In the genomic region with DNA sequence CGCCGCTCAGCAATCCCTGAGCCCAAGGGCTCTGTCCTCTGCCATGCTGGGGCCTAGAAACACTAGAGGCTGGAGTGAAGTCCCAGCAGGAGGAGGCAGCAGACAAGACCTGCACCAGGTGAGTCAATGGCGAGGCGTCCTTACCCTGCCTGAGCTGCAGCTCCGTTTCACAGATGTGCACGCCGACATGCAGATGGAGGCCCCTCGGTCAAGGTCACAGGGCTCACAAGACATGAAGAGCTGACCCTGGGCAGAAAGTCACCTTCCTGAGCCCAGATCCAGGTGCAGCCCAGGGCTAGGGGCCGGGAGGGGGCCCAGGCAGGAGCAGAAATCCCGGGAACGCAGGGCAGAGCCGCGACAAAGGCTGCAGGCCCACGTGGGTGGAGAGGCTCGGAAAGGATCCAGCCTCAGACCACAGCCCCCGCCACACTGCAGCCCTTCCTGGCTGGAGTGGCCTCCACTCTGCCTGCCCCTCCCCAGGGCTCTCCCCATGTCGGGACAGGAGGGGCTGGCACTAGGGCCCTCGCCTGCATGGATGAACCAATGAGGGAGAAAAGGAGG, we compare ENCODE assay signal across 21 cellular contexts. TPM values are rescaled to one million over a fixed set of nuclear protein-coding genes. Genes with fewer than 3 reads are reported as not detected.
DNase-seq lines count a peak whose midpoint lies in the region; ATAC-seq and TF ChIP-seq lines count a peak whose summit lies in the region.
"Had no signal": no experiment of that assay in that cellular context is flagged by ENCODE, and none has a peak within 500 bp of the region (broad histone marks: within the 10 kb centered on the region; RNA-seq: fewer than 3 reads in every experiment).

No MANE protein-coding gene starts in this region.

- DNase-seq in Panc1 (ENCODE audit: low read depth, low spot score) (no peak), endodermal cell (no peak), left lung (peak in 1 of 2 donors; percentile 50), substantia nigra (lab: John Stamatoyannopoulos, UW) (no peak), NCI-H1105 treated with DMSO at 0.1 percent for 48 hours (lab: John Stamatoyannopoulos, UW) (no peak), GM10266 (ENCODE audit: extremely low spot score) (no peak)
- DNase-seq: activated CD4-positive, alpha-beta memory T cell treated with anti-CD3 and anti-CD28 coated beads for 36 hours; activated naive CD4-positive, alpha-beta T cell treated with anti-CD3 and anti-CD28 coated beads for 36 hours; activated T-cell treated with anti-CD3 and anti-CD28 coated beads for 4 hours; DND-41; hypothalamus; kidney glomerular epithelial cell; NCI-H1436; stimulated activated naive B cell treated with anti-CD40 and anti-IgM and Interleukin-4, amounts not matched to agents 10 μg/mL and 1 μg/mL and 100 μg/mL, for 72 hours; T-helper 17 cell had no signal

- H3K36me3 ChIP-seq in Panc1 (ENCODE audit: control insufficient read depth, insufficient read depth, low read length), result no peaks in the 10 kb centered on the region
- H3K36me3 ChIP-seq in endodermal cell (ENCODE audit: control insufficient read depth, insufficient read depth, low read length), result no peaks in the 10 kb centered on the region
- peaks cover 0 to 42% of the 10 kb centered on the region in 2 donors for H3K36me3 ChIP-seq in left lung
- H3K36me3 ChIP-seq: neural progenitor cell, WERI-Rb-1 had no signal

- CTCF ChIA-PET in Panc1 (lab: Charles Lee), result no interaction called here

- no peaks in the 10 kb centered on the region for H3K27me3 Mint-ChIP-seq in endodermal cell (ENCODE audit: insufficient read depth)
- H3K27me3 Mint-ChIP-seq: activated CD4-positive, alpha-beta memory T cell treated with anti-CD3 and anti-CD28 coated beads for 36 hours; T-helper 17 cell had no signal

- BruUV-seq in Panc1 (replicated peaks; lab: Mats Ljungman, UMichigan), result no TSS peak

- H3K27ac Mint-ChIP-seq in endodermal cell, result peak overlapping the region; percentile 52
- H3K27ac Mint-ChIP-seq: activated CD4-positive, alpha-beta memory T cell treated with anti-CD3 and anti-CD28 coated beads for 36 hours; activated naive CD4-positive, alpha-beta T cell treated with anti-CD3 and anti-CD28 coated beads for 36 hours; T-helper 17 cell had no signal

- no peak overlapping the region for H3K4me3 ChIP-seq in Panc1 (ENCODE audit: low read depth in 2 of 2, low read length in 2 of 2)
- no peak overlapping the region for H3K4me3 ChIP-seq in endodermal cell (ENCODE audit: low read length)
- H3K4me3 ChIP-seq in left lung, result no peak overlapping the region
- H3K4me3 ChIP-seq: ascending aorta, neural progenitor cell, tibial artery had no signal

- intact Hi-C loops in Panc1 (cut with micrococcal nuclease; ENCODE audit: unreplicated experiment), result no loop called here
- intact Hi-C loops in left lung (cut with DNase I), result no loop called here

- H3K27me3 ChIP-seq in Panc1 (ENCODE audit: control insufficient read depth, insufficient read depth, low read length) (no peaks in the 10 kb centered on the region), endodermal cell (ENCODE audit: control insufficient read depth, insufficient read depth, low read length, poor library complexity, severe bottlenecking) (no peaks in the 10 kb centered on the region), left lung (no peaks in the 10 kb centered on the region)
- H3K27me3 ChIP-seq: ascending aorta, neural progenitor cell, tibial artery had no signal

- H3K4me1 ChIP-seq in Panc1 (ENCODE audit: control insufficient read depth, insufficient read depth, low read length) (no peaks in the 10 kb centered on the region; the same call in 1 of the 2 replicates), endodermal cell (ENCODE audit: control insufficient read depth, insufficient read depth, low read length) (peaks cover 3% of the 10 kb centered on the region), left lung (no peaks in the 10 kb centered on the region)
- H3K4me1 ChIP-seq: ascending aorta, neural progenitor cell had no signal

- TF ChIP-seq CTCF in Panc1 (IDR thresholded peaks at IDR 0.05) (no peak), endodermal cell (conservative IDR thresholded peaks at IDR 0.05) (no peak), left lung (IDR thresholded peaks at IDR 0.05) (no peak), GM10266 (IDR thresholded peaks at IDR 0.05; ENCODE audit: control insufficient read depth, insufficient read depth, low read depth, missing control alignments) (no peak)

- in situ Hi-C loops in Panc1 (cut with HindIII; ENCODE audit: low pct_unique_long_range_greater_than_20kb, low sequenced_read_pairs), result loop anchor here (10.0 kb wide), 1 partner anchor 161 kb away; no protein-coding TSS in a partner anchor

- no peak overlapping the region for H3K4me3 Mint-ChIP-seq in endodermal cell
- H3K4me3 Mint-ChIP-seq: activated CD4-positive, alpha-beta memory T cell treated with anti-CD3 and anti-CD28 coated beads for 36 hours; activated naive CD4-positive, alpha-beta T cell treated with anti-CD3 and anti-CD28 coated beads for 36 hours; neural progenitor cell; stimulated activated naive B cell treated with anti-CD40 and anti-IgM and Interleukin-4, amounts not matched to agents 10 μg/mL and 1 μg/mL and 100 μg/mL, for 72 hours; T-helper 17 cell had no signal

- H3K9me3 ChIP-seq in Panc1 (ENCODE audit: control insufficient read depth, insufficient read depth, low read depth, low read length) (no peaks in the 10 kb centered on the region), endodermal cell (ENCODE audit: control insufficient read depth, low read length) (no peaks in the 10 kb centered on the region), left lung (no peaks in the 10 kb centered on the region)
- H3K9me3 ChIP-seq: ascending aorta, tibial artery had no signal

- peaks cover 5% of the 10 kb centered on the region for H3K4me1 Mint-ChIP-seq in endodermal cell

- H3K9me3 Mint-ChIP-seq in endodermal cell, result no peaks in the 10 kb centered on the region
- H3K9me3 Mint-ChIP-seq: activated CD4-positive, alpha-beta memory T cell treated with anti-CD3 and anti-CD28 coated beads for 36 hours; activated naive CD4-positive, alpha-beta T cell treated with anti-CD3 and anti-CD28 coated beads for 36 hours had no signal

- ATAC-seq in Panc1, result peak; percentile 5; the same call in 1 of the 2 replicates
- ATAC-seq in left lung, result peak; percentile 19
- ATAC-seq in HG03108 (IDR thresholded peaks at IDR 0.05; ENCODE audit: unreplicated experiment), result no peak
- no peak for ATAC-seq in GM18520 (IDR thresholded peaks at IDR 0.05; ENCODE audit: unreplicated experiment)
- ATAC-seq: stimulated activated naive B cell treated with anti-CD40 and anti-IgM and Interleukin-4, amounts not matched to agents 10 μg/mL and 1 μg/mL and 100 μg/mL, for 72 hours; T-helper 17 cell had no signal

- WGBS in endodermal cell (ENCODE audit: insufficient coverage in 1 of 2, insufficient read length in 1 of 2), 2 experiments, result 90 to 92% methylated on average over 10 to 18 of the region's 18 CpGs

- H3K36me3 Mint-ChIP-seq in endodermal cell (ENCODE audit: low read depth), result peaks cover 35% of the 10 kb centered on the region
- H3K36me3 Mint-ChIP-seq: activated CD4-positive, alpha-beta memory T cell treated with anti-CD3 and anti-CD28 coated beads for 36 hours; neural progenitor cell had no signal

- H3K27ac ChIP-seq in Panc1 (ENCODE audit: low read length), result no peak overlapping the region
- no peak overlapping the region for H3K27ac ChIP-seq in endodermal cell (ENCODE audit: low read depth, low read length)
- no peak overlapping the region for H3K27ac ChIP-seq in left lung
- peak overlapping the region; percentile 76 for H3K27ac ChIP-seq in substantia nigra (ENCODE audit: low read depth, low read length, poor library complexity, severe bottlenecking)
- H3K27ac ChIP-seq: ascending aorta, neural progenitor cell, tibial artery had no signal

- POLR2A ChIA-PET in Panc1 (lab: Charles Lee), result no interaction called here

- no peak overlapping the region for H3K9ac ChIP-seq in endodermal cell (ENCODE audit: extremely low read depth, low read length, poor library complexity, severe bottlenecking)
- H3K9ac ChIP-seq: neural progenitor cell had no signal

RNA-seq across cellular contexts. Expression of gene PDGFA, which starts 23.8 kb away (rescaled TPM):
- 18.5 TPM for total RNA-seq in Panc1 (2021; ENCODE audit: unreplicated experiment)
- polyA plus RNA-seq in Panc1 (2012; ENCODE audit: insufficient read length), result 18.1 TPM
- 10 to 100 TPM; 11.9 to 24.1 TPM for total RNA-seq in endodermal cell
- 7.7 TPM for polyA plus RNA-seq in endodermal cell (2013, experiment 1 of 2)
- 5.3 TPM for polyA plus RNA-seq in endodermal cell (2013, experiment 2 of 2)
- total RNA-seq in left lung, result 10 to 100 TPM; 29.1 to 69.4 TPM

Comparison
In these comparisons a context has a peak if more than half of its experiments do, and no peak if none do; other contexts are left out.
1. ATAC-seq: peak in Panc1 (single experiment) and left lung (single experiment); none in HG03108 (single experiment) and GM18520 (single experiment).